1 cellular context compared by ENCODE assay signal in the genomic region with DNA sequence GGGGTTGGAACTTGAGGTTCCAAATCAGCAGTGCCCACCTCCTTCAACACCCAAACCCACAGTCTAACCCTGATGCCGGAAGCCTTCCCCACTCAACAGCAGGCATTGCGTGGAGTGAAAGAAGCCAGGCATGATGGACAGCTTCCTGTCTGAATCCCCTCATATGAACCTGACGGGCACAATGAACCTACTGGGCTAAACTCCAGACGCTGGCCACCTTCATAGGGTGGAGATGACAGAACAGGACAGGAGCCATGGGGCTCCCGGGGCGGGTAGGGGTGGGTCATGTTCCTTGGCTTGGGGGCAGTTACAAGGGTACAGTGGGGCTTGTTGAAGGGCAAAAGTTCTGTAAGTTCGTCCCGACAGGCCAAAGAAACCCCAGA.
TF ChIP-seq lines count a peak whose summit lies in the region.

No MANE protein-coding gene starts in this region.

TF ChIP-seq in GM12878, 131 proteins besides CTCF, POLR2A, EP300 and RAD21 (continued from another document):
- TF ChIP-seq, protein P1, sequence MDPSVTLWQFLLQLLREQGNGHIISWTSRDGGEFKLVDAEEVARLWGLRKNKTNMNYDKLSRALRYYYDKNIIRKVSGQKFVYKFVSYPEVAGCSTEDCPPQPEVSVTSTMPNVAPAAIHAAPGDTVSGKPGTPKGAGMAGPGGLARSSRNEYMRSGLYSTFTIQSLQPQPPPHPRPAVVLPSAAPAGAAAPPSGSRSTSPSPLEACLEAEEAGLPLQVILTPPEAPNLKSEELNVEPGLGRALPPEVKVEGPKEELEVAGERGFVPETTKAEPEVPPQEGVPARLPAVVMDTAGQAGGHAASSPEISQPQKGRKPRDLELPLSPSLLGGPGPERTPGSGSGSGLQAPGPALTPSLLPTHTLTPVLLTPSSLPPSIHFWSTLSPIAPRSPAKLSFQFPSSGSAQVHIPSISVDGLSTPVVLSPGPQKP (IDR thresholded peaks at IDR 0.05; ENCODE audit: low read depth, low read length) = no peak
- TF ChIP-seq GATAD2B (conservative IDR thresholded peaks at IDR 0.05; ENCODE audit: low read depth) (no peak), BMI1 (IDR thresholded peaks at IDR 0.05; ENCODE audit: borderline replicate concordance) (no peak), MEF2B (IDR thresholded peaks at IDR 0.05; ENCODE audit: partially characterized antibody, poor library complexity, severe bottlenecking) (no peak), CREB1 (IDR thresholded peaks at IDR 0.05; ENCODE audit: low read depth) (no peak)
